In the genomic region with DNA sequence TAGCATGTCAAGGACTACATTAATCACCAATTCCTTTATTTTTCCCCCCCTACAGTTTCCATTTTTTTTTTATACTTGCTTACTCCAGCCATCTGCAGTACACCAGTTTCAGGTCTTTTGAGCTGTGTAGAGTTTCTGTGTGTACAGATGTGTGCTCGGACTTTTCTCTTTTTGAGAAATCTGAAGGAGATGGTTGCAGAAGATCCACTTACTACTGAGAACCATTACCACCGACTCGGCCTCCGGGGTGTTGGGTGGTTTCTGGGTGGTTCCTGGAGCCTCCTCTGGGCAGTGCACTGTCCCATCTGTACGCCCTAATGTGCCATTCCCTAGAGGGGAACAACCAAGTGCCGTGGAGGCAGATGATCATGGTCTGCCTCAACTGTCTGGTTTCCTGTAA, we compare ENCODE assay signal across 21 cellular contexts. TPM values are rescaled to one million over a fixed set of nuclear protein-coding genes. Genes with fewer than 3 reads are reported as not detected.
DNase-seq lines count a peak whose midpoint lies in the region; ATAC-seq and TF ChIP-seq lines count a peak whose summit lies in the region.
"Had no signal": no experiment of that assay in that cellular context is flagged by ENCODE, and none has a peak within 500 bp of the region (broad histone marks: within the 10 kb centered on the region; RNA-seq: fewer than 3 reads in every experiment).

No MANE protein-coding gene starts in this region.

- H3K9me3 Mint-ChIP-seq in CD14-positive monocyte: no peaks in the 10 kb centered on the region
- H3K9me3 Mint-ChIP-seq in WTC11: no peaks in the 10 kb centered on the region
- H3K9me3 Mint-ChIP-seq: CD4-positive, alpha-beta memory T cell had no signal

- no peak overlapping the region for H3K27ac ChIP-seq in prostate gland
- H3K27ac ChIP-seq: SJCRH30 had no signal

- 84% methylated on average over 6 of the region's 6 CpGs for WGBS in prostate gland

- peaks cover 0 to 2% of the 10 kb centered on the region in 2 donors for H3K36me3 Mint-ChIP-seq in CD14-positive monocyte
- peaks cover 18% of the 10 kb centered on the region for H3K36me3 Mint-ChIP-seq in WTC11

- ATAC-seq in HG03025 (IDR thresholded peaks at IDR 0.05; ENCODE audit: low FRiP score, unreplicated experiment) (peak; percentile 37), WTC11 (no peak), GM18511 (IDR thresholded peaks at IDR 0.05; ENCODE audit: unreplicated experiment) (no peak)

- intact Hi-C loops in CD14-positive monocyte (cut with micrococcal nuclease) (loop anchor here in 1 of 2 donors (5.0 kb wide), 1 partner anchor 289 kb away; no protein-coding TSS in a partner anchor), prostate gland (cut with DNase I) (no loop called here), posterior cingulate gyrus (cut with DNase I) (no loop called here)

- H3K9me3 ChIP-seq in prostate gland: no peaks in the 10 kb centered on the region
- H3K9me3 ChIP-seq: BE2C, SJCRH30 had no signal

- CTCF ChIA-PET in WTC11 (lab: Charles Lee): no interaction called here

- H3K4me1 ChIP-seq in prostate gland (replicated peaks): no peaks in the 10 kb centered on the region
- H3K4me1 ChIP-seq: BE2C had no signal

- peaks cover 36% of the 10 kb centered on the region for H3K4me1 Mint-ChIP-seq in CD14-positive monocyte
- peaks cover 14% of the 10 kb centered on the region for H3K4me1 Mint-ChIP-seq in WTC11
- H3K4me1 Mint-ChIP-seq: CD4-positive, alpha-beta memory T cell had no signal

- DNase-seq in CD14-positive monocyte (ENCODE audit: low spot score): no peak
- no peak for DNase-seq in WTC11 (ENCODE audit: low spot score)
- DNase-seq in prostate gland (ENCODE audit: low spot score): peak; percentile 1
- DNase-seq in NCI-H2029 (lab: John Stamatoyannopoulos, UW): no peak
- no peak for DNase-seq in posterior cingulate gyrus
- DNase-seq in AML-193 (lab: John Stamatoyannopoulos, UW): no peak
- DNase-seq: BE2C; CD4-positive, alpha-beta memory T cell; DMS153; H7; NCI-H1417; NCI-H187 treated with DMSO at 0.1 percent for 48 hours; NCI-H2227 treated with DMSO at 0.1 percent for 48 hours; NCI-H510A; NCI-H748 treated with DMSO at 0.1 percent for 48 hours; NK-92 treated with Interleukin-12 subunit alpha and Interleukin-12 subunit beta, amount 100 ng/mL, for 24 hours; OCI-M1; SJCRH30; T-helper 1 cell had no signal

- no peaks in the 10 kb centered on the region for H3K36me3 ChIP-seq in prostate gland
- H3K36me3 ChIP-seq: BE2C, SJCRH30 had no signal

- H3K4me3 ChIP-seq in prostate gland: no peak overlapping the region
- H3K4me3 ChIP-seq: SJCRH30 had no signal

- peaks cover 6 to 15% (median 12%) of the 10 kb centered on the region in 3 donors for H3K27me3 Mint-ChIP-seq in CD14-positive monocyte (ENCODE audit: low read depth in 3 of 3)
- no peaks in the 10 kb centered on the region for H3K27me3 Mint-ChIP-seq in WTC11 (ENCODE audit: low read depth)
- H3K27me3 Mint-ChIP-seq: CD4-positive, alpha-beta memory T cell had no signal

- peak overlapping the region; percentile 31 to 35 for H3K4me3 Mint-ChIP-seq in CD14-positive monocyte
- H3K4me3 Mint-ChIP-seq in WTC11: no peak overlapping the region
- H3K4me3 Mint-ChIP-seq: CD4-positive, alpha-beta memory T cell had no signal

- TF ChIP-seq POLR2A in prostate gland (IDR thresholded peaks at IDR 0.05): no peak

- TF ChIP-seq CTCF in CD14-positive monocyte (IDR thresholded peaks at IDR 0.05) (no peak), WTC11 (IDR thresholded peaks at IDR 0.05) (no peak), prostate gland (IDR thresholded peaks at IDR 0.05) (no peak)

- H3K27me3 ChIP-seq in prostate gland (replicated peaks; ENCODE audit: insufficient read depth): no peaks in the 10 kb centered on the region
- H3K27me3 ChIP-seq: BE2C, SJCRH30 had no signal

- H3K27ac Mint-ChIP-seq in CD14-positive monocyte: no peak overlapping the region
- peak overlapping the region; percentile 62; the same call in 1 of the 2 replicates for H3K27ac Mint-ChIP-seq in WTC11
- H3K27ac Mint-ChIP-seq: CD4-positive, alpha-beta memory T cell had no signal

- POLR2A ChIA-PET in WTC11 (lab: Charles Lee): no interaction called here

TF ChIP-seq in WTC11, 78 proteins besides CTCF, POLR2A, EP300 and RAD21:
- no peak for TF ChIP-seq HMGA2 (CRISPR knock-in tag; IDR thresholded peaks at IDR 0.05)
- TF ChIP-seq, protein P1, sequence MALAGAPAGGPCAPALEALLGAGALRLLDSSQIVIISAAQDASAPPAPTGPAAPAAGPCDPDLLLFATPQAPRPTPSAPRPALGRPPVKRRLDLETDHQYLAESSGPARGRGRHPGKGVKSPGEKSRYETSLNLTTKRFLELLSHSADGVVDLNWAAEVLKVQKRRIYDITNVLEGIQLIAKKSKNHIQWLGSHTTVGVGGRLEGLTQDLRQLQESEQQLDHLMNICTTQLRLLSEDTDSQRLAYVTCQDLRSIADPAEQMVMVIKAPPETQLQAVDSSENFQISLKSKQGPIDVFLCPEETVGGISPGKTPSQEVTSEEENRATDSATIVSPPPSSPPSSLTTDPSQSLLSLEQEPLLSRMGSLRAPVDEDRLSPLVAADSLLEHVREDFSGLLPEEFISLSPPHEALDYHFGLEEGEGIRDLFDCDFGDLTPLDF (CRISPR knock-in tag; IDR thresholded peaks at IDR 0.05): no peak
- TF ChIP-seq, protein P2, sequence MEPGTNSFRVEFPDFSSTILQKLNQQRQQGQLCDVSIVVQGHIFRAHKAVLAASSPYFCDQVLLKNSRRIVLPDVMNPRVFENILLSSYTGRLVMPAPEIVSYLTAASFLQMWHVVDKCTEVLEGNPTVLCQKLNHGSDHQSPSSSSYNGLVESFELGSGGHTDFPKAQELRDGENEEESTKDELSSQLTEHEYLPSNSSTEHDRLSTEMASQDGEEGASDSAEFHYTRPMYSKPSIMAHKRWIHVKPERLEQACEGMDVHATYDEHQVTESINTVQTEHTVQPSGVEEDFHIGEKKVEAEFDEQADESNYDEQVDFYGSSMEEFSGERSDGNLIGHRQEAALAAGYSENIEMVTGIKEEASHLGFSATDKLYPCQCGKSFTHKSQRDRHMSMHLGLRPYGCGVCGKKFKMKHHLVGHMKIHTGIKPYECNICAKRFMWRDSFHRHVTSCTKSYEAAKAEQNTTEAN (CRISPR knock-in tag; IDR thresholded peaks at IDR 0.05): no peak
- TF ChIP-seq FOXK1 (CRISPR knock-in tag; IDR thresholded peaks at IDR 0.05): no peak
- TF ChIP-seq, protein P3, sequence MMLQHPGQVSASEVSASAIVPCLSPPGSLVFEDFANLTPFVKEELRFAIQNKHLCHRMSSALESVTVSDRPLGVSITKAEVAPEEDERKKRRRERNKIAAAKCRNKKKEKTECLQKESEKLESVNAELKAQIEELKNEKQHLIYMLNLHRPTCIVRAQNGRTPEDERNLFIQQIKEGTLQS (CRISPR knock-in tag; conservative IDR thresholded peaks at IDR 0.05): no peak
- TF ChIP-seq GABPB1 (CRISPR knock-in tag; IDR thresholded peaks at IDR 0.05): no peak

RNA-seq across cellular contexts. Expression of a gene that starts 15.4 kb away (rescaled TPM):
- polyA plus RNA-seq in CD14-positive monocyte: not detected
- total RNA-seq in WTC11 (2021): 1.6 to 1.9 TPM (median 1.8 TPM) in 3 replicates
- total RNA-seq in prostate gland: 10 to 100 TPM; 16.8 to 17.8 TPM
- total RNA-seq: CD4-positive, alpha-beta memory T cell; SJCRH30 had no signal
- polyA plus RNA-seq: CD4-positive, alpha-beta memory T cell had no signal
